In the genomic region with DNA sequence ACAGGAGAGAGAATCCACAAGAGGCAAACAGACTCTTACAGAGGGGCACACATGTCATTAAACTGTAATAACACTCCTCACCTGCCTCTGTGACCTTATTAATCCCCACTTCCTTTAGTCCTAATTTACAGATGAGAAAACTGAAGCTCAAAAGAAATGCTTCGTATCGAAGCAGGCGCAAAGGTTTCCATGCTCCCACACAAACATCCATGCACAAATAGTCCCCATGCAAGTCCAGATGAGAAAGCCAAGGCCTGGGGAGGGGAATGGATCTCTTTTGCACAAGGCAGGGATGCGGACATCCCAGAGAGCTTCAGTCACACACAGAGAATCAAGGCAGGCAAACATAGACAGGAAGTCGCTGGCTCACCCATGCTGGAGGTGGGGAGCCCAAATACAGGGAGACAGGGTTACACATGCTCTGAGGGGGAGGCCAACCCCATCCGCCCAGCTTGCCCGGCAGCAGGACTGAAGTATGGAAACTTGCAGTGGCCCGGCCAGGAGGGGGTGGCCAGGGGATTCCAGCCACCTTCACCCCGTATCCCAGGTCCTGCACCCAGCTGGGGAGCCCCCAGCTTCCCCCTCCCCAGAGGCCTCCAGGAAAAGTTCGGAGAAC, we compare ENCODE assay signal across 1 cellular context.
TF ChIP-seq lines count a peak whose summit lies in the region.

No MANE protein-coding gene starts in this region.

TF ChIP-seq in SK-N-SH, 30 proteins besides CTCF, POLR2A, EP300 and RAD21 (continued from another document):
- TF ChIP-seq MXI1 (IDR thresholded peaks at IDR 0.05; ENCODE audit: low read depth, low read length), result no peak
- TF ChIP-seq TCF12 (IDR thresholded peaks at IDR 0.05), result no peak
TF ChIP-seq in SK-N-SH: peak in this region for 0.
